In the genomic region with DNA sequence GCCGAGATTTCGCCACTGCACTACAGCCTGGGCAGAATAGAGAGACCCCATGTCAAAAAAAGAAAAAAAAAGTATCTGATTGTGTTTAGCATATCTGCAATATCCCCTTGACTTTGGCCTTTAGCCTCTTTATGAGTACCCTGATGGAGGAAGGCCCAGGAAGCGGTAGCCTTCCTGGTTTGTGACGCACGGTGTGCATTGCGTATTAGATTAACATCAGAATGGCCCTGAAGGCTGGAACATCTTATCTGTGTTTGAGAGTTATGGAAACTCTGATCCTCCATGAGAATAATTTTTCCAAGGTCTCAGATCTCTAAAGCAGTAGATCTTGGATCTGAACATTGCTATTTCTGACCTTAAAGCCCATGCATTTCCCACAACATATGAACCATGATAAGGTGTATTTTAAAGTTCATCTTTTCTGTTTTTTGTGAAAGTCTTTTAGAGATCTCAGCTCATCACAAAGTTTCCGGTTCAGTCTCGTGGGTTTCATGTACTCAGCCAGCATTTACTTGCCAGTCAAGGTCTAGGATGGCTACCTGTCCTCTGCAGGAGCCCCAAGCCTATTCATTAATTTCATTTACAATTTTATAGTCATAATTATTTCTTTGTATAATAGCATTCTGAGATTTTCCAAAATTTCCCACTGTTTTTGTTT, we compare ENCODE assay signal across 8 cellular contexts. TPM values are rescaled to one million over a fixed set of nuclear protein-coding genes. Genes with fewer than 3 reads are reported as not detected.
A peak's percentile ranks its signal among the peaks of the same experiment; 100 is the strongest.
DNase-seq lines count a peak whose midpoint lies in the region; ATAC-seq, FAIRE-seq and TF ChIP-seq lines count a peak whose summit lies in the region.

No MANE protein-coding gene starts in this region.

- H2AFZ ChIP-seq in endothelial cell of umbilical vein (ENCODE audit: low read depth, low read length): peak overlapping the region; percentile 86

- H3K27ac ChIP-seq in Panc1 (ENCODE audit: low read length) (peak overlapping the region; percentile 81), endothelial cell of umbilical vein (ENCODE audit: insufficient read depth, low read depth, low read length) (peak overlapping the region; percentile 72), prostate gland (peak overlapping the region; percentile 90 to 92)

- H3K4me2 ChIP-seq in endothelial cell of umbilical vein (ENCODE audit: insufficient read depth, low read length): peak overlapping the region; percentile 58

- ATAC-seq in Panc1 (no peak), HG03135 (IDR thresholded peaks at IDR 0.05; ENCODE audit: unreplicated experiment) (no peak), HG03520 (IDR thresholded peaks at IDR 0.05; ENCODE audit: unreplicated experiment) (no peak)

- intact Hi-C loops in Panc1 (cut with micrococcal nuclease; ENCODE audit: unreplicated experiment): no loop called here
- intact Hi-C loops in endothelial cell of umbilical vein (cut with micrococcal nuclease): loop anchor here (1.0 kb wide), 1 partner anchor 31 kb away; no protein-coding TSS in a partner anchor
- intact Hi-C loops in prostate gland (cut with DNase I): loop anchor here (5.0 kb wide), 1 partner anchor 487 kb away; no protein-coding TSS in a partner anchor

- dilution Hi-C loops in endothelial cell of umbilical vein (cut with MboI; ENCODE audit: extremely low pct_ligation_motif_present, low sequenced_read_pairs): no loop called here

- no peak for DNase-seq in GM12864 (ENCODE audit: low read depth)
- DNase-seq in Panc1 (ENCODE audit: low read depth, low spot score): no peak
- peak; percentile 9 for DNase-seq in endothelial cell of umbilical vein (ENCODE audit: low read depth, low spot score)
- no peak for DNase-seq in prostate gland (ENCODE audit: low spot score)
- no peak for DNase-seq in A172 (ENCODE audit: low spot score)
- no peak for DNase-seq in GM20000 (ENCODE audit: low spot score)

- H3K36me3 ChIP-seq in Panc1 (ENCODE audit: control insufficient read depth, insufficient read depth, low read length) (no peaks in the 10 kb centered on the region; the same call in 1 of the 2 replicates), endothelial cell of umbilical vein (ENCODE audit: control insufficient read depth in 2 of 2, extremely low read depth in 1 of 2, insufficient read depth in 2 of 2, low read length in 2 of 2) (no peaks in the 10 kb centered on the region), prostate gland (no peaks in the 10 kb centered on the region)

- POLR2A ChIA-PET in Panc1 (lab: Charles Lee): no interaction called here
- POLR2A ChIA-PET in endothelial cell of umbilical vein (lab: Charles Lee): interaction anchor here (0.7 kb wide), 1 partner anchor 231 kb away, joined by 3 read pairs; no protein-coding TSS in a partner anchor

- H3K4me1 ChIP-seq in Panc1 (ENCODE audit: control insufficient read depth, insufficient read depth, low read length) (peaks cover 32% of the 10 kb centered on the region), endothelial cell of umbilical vein (ENCODE audit: control insufficient read depth, extremely low read depth, insufficient read depth, low read length) (peaks cover 27% of the 10 kb centered on the region), prostate gland (replicated peaks) (no peaks in the 10 kb centered on the region)

- TF ChIP-seq POLR2A in endothelial cell of umbilical vein (IDR thresholded peaks at IDR 0.05; ENCODE audit: low read depth, low read length) (no peak), prostate gland (IDR thresholded peaks at IDR 0.05) (no peak)

- BruUV-seq in Panc1 (replicated peaks; lab: Mats Ljungman, UMichigan): no TSS peak
- BruUV-seq in endothelial cell of umbilical vein (replicated peaks; lab: Mats Ljungman, UMichigan): no TSS peak

- CTCF ChIA-PET in Panc1 (lab: Charles Lee) (interaction anchor here (0.6 to 1.0 kb wide), 4 partner anchors 31 to 342 kb away, joined by 3 to 4 read pairs (median 3); no protein-coding TSS in a partner anchor), endothelial cell of umbilical vein (lab: Charles Lee) (interaction anchor here (0.7 to 9.8 kb wide), 13 partner anchors 15 to 801 kb away, joined by 3 to 143 read pairs (median 4); no protein-coding TSS in a partner anchor)

- FAIRE-seq in endothelial cell of umbilical vein (lab: Jason Lieb, UNC): no peak

- peaks cover 28% of the 10 kb centered on the region for H3K79me2 ChIP-seq in endothelial cell of umbilical vein (ENCODE audit: control insufficient read depth, insufficient read depth, low read length)

- no peaks in the 10 kb centered on the region for H3K27me3 ChIP-seq in Panc1 (ENCODE audit: control insufficient read depth, insufficient read depth, low read length)
- no peaks in the 10 kb centered on the region for H3K27me3 ChIP-seq in endothelial cell of umbilical vein (ENCODE audit: control insufficient read depth in 2 of 2, insufficient read depth in 2 of 2, low read length in 2 of 2)
- H3K27me3 ChIP-seq in prostate gland (replicated peaks; ENCODE audit: insufficient read depth): no peaks in the 10 kb centered on the region

- peak overlapping the region; percentile 99; the same call in 1 of the 2 replicates for H3K4me3 ChIP-seq in GM12864 (ENCODE audit: low read depth, low read length)
- H3K4me3 ChIP-seq in Panc1 (ENCODE audit: low read depth in 2 of 2, low read length in 2 of 2): peak overlapping the region; percentile 69 to 80
- H3K4me3 ChIP-seq in endothelial cell of umbilical vein (replicated peaks in 1 of 3; ENCODE audit: insufficient read depth in 1 of 3, low read depth in 1 of 3, low read length in 3 of 3): peak overlapping the region; percentile 23 to 75 (median 57)
- peak overlapping the region; percentile 79 to 89 for H3K4me3 ChIP-seq in prostate gland

- WGBS in prostate gland: 79% methylated on average over 8 of the region's 8 CpGs

- in situ Hi-C loops in Panc1 (cut with HindIII; ENCODE audit: low pct_unique_long_range_greater_than_20kb, low sequenced_read_pairs): no loop called here

- H3K9me1 ChIP-seq in endothelial cell of umbilical vein (replicated peaks; ENCODE audit: control insufficient read depth, extremely low read depth, insufficient read depth, low read length): no peaks in the 10 kb centered on the region

- peak overlapping the region; percentile 89 for H3K9ac ChIP-seq in endothelial cell of umbilical vein (replicated peaks; ENCODE audit: extremely low read depth, insufficient read depth, low read length)

- TF ChIP-seq CTCF in GM12864 (IDR thresholded peaks at IDR 0.05; ENCODE audit: low read depth, low read length, missing control alignments) (no peak), Panc1 (IDR thresholded peaks at IDR 0.05) (no peak), endothelial cell of umbilical vein (IDR thresholded peaks at IDR 0.05; ENCODE audit: extremely low read depth in 1 of 2, insufficient read depth in 1 of 2, low read depth in 1 of 2, low read length in 2 of 2) (no peak), prostate gland (IDR thresholded peaks at IDR 0.05) (no peak), GM20000 (IDR thresholded peaks at IDR 0.05; ENCODE audit: extremely low read depth, missing control alignments) (no peak)

- peaks cover 3% of the 10 kb centered on the region for H4K20me1 ChIP-seq in endothelial cell of umbilical vein (replicated peaks; ENCODE audit: control insufficient read depth, extremely low read depth, insufficient read depth, low read length)

- no peaks in the 10 kb centered on the region for H3K9me3 ChIP-seq in Panc1 (ENCODE audit: control insufficient read depth, insufficient read depth, low read depth, low read length)
- H3K9me3 ChIP-seq in endothelial cell of umbilical vein (replicated peaks; ENCODE audit: control insufficient read depth, insufficient read depth, low read length): no peaks in the 10 kb centered on the region
- no peaks in the 10 kb centered on the region for H3K9me3 ChIP-seq in prostate gland

TF ChIP-seq in endothelial cell of umbilical vein, 7 proteins besides CTCF, POLR2A, EP300 and RAD21:
- TF ChIP-seq, protein P1, sequence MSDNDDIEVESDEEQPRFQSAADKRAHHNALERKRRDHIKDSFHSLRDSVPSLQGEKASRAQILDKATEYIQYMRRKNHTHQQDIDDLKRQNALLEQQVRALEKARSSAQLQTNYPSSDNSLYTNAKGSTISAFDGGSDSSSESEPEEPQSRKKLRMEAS (IDR thresholded peaks at IDR 0.05; ENCODE audit: insufficient read depth, insufficient read length): no peak
- TF ChIP-seq POLR2AphosphoS5 (IDR thresholded peaks at IDR 0.05; ENCODE audit: insufficient read depth, low read depth, low read length) (no peak), FOS (IDR thresholded peaks at IDR 0.05; ENCODE audit: borderline replicate concordance, insufficient read depth, low read length) (no peak)

RNA-seq across cellular contexts. Expression of a gene that starts 0.7 kb away (rescaled TPM):
- total RNA-seq in Panc1 (2021; ENCODE audit: unreplicated experiment) (13.6 TPM), endothelial cell of umbilical vein (9.9 and 11.0 TPM in 2 replicates), prostate gland (10 to 100 TPM; 12.8 to 21.2 TPM)
- 8.8 TPM for polyA plus RNA-seq in Panc1 (2012; ENCODE audit: insufficient read length)
- polyA plus RNA-seq in endothelial cell of umbilical vein: 3.7 and 4.7 TPM in 2 replicates
- polyA plus RNA-seq in endothelial cell of umbilical vein (2011; cell fraction: cytosol; rRNA removed): 4.8 and 4.9 TPM in 2 replicates
- polyA plus RNA-seq in endothelial cell of umbilical vein (2011; cell fraction: nucleus; rRNA removed): 1.9 and 2.6 TPM in 2 replicates
- polyA plus RNA-seq in endothelial cell of umbilical vein (2012): 7.8 and 11.9 TPM in 2 replicates
- polyA minus RNA-seq in endothelial cell of umbilical vein: 2.5 and 3.8 TPM in 2 replicates
- polyA minus RNA-seq in endothelial cell of umbilical vein (2011; cell fraction: cytosol; rRNA and poly(A)+ RNA removed): 4.7 TPM
- 1.8 and 1.9 TPM in 2 replicates for polyA minus RNA-seq in endothelial cell of umbilical vein (2011; cell fraction: nucleus; rRNA and poly(A)+ RNA removed)
- total RNA-seq in A172 (2014; rRNA removed; shearing (Covaris generic)): 10.9 and 12.3 TPM in 2 replicates
